16 cellular contexts compared by ENCODE assay signal in genomic region chrX:44997282-44997813, GRCh38.
DNase-seq lines count a peak whose midpoint lies in the region; ATAC-seq lines count a peak whose summit lies in the region.
"Had no signal": no experiment of that assay in that cellular context is flagged by ENCODE, and none has a peak within 500 bp of the region (broad histone marks: within the 10 kb centered on the region; RNA-seq: fewer than 3 reads in every experiment).

No MANE protein-coding gene starts in this region.

- DNase-seq in T-helper 2 cell treated with Interferon-gamma antibody and Interleukin-4, amounts not matched to agents 5 μg/mL and 100 μg/mL, for 36 hours (ENCODE audit: low spot score): no peak
- DNase-seq in T-helper 2 cell (no peak), NCI-H1092 treated with DMSO at 0.1 percent for 48 hours (lab: John Stamatoyannopoulos, UW) (no peak), globus pallidus (ENCODE audit: low spot score) (no peak)
- DNase-seq: activated CD4-positive, alpha-beta T cell treated with anti-CD3 and anti-CD28 coated beads, Interleukin-2, amount 50 U/mL, for 48 hours; DMS53; foreskin fibroblast; HFFc6; NCI-H187 treated with DMSO at 0.1 percent for 48 hours had no signal

- H3K9ac ChIP-seq in rectal smooth muscle tissue (ENCODE audit: low read length): no peak overlapping the region

- no peaks in the 10 kb centered on the region for H3K9me3 Mint-ChIP-seq in T-helper 2 cell treated with Interferon-gamma antibody and Interleukin-4, amounts not matched to agents 5 μg/mL and 100 μg/mL, for 36 hours
- H3K9me3 Mint-ChIP-seq in activated naive CD8-positive, alpha-beta T cell (ENCODE audit: low read depth): no peaks in the 10 kb centered on the region
- H3K9me3 Mint-ChIP-seq: HFFc6 had no signal

- H3K4me1 ChIP-seq in rectal smooth muscle tissue (ENCODE audit: control insufficient read depth, insufficient read depth, low read length): no peaks in the 10 kb centered on the region

- H3K4me3 Mint-ChIP-seq in T-helper 2 cell treated with Interferon-gamma antibody and Interleukin-4, amounts not matched to agents 5 μg/mL and 100 μg/mL, for 36 hours: peak overlapping the region; percentile 71
- H3K4me3 Mint-ChIP-seq in activated naive CD8-positive, alpha-beta T cell: peak overlapping the region; percentile 39
- H3K4me3 Mint-ChIP-seq: HFFc6 had no signal

- H3K27ac ChIP-seq in rectal smooth muscle tissue (ENCODE audit: low read depth, low read length): no peak overlapping the region
- H3K27ac ChIP-seq: ascending aorta, suprapubic skin had no signal

- H3K27me3 ChIP-seq in rectal smooth muscle tissue (ENCODE audit: control insufficient read depth, insufficient read depth, low read length): no peaks in the 10 kb centered on the region
- H3K27me3 ChIP-seq: ascending aorta, suprapubic skin had no signal

- peak overlapping the region; percentile 4 for H3K4me3 ChIP-seq in rectal smooth muscle tissue (ENCODE audit: low read length)
- H3K4me3 ChIP-seq: suprapubic skin had no signal

- ATAC-seq in GM21786 (IDR thresholded peaks at IDR 0.05; ENCODE audit: unreplicated experiment): peak; percentile 22
- no peak for ATAC-seq in GM21528 (IDR thresholded peaks at IDR 0.05; ENCODE audit: low FRiP score, unreplicated experiment)
- ATAC-seq: right cardiac atrium had no signal

- H3K36me3 ChIP-seq in rectal smooth muscle tissue (ENCODE audit: control insufficient read depth, insufficient read depth, low read length): no peaks in the 10 kb centered on the region
- H3K36me3 ChIP-seq: ascending aorta, suprapubic skin had no signal

- H3K36me3 Mint-ChIP-seq in T-helper 2 cell treated with Interferon-gamma antibody and Interleukin-4, amounts not matched to agents 5 μg/mL and 100 μg/mL, for 36 hours (ENCODE audit: low read depth): peaks cover 19% of the 10 kb centered on the region
- peaks cover 8% of the 10 kb centered on the region for H3K36me3 Mint-ChIP-seq in activated naive CD8-positive, alpha-beta T cell

- H3K27me3 Mint-ChIP-seq in T-helper 2 cell treated with Interferon-gamma antibody and Interleukin-4, amounts not matched to agents 5 μg/mL and 100 μg/mL, for 36 hours (ENCODE audit: low read depth): no peaks in the 10 kb centered on the region
- H3K27me3 Mint-ChIP-seq in activated naive CD8-positive, alpha-beta T cell: no peaks in the 10 kb centered on the region

- peaks cover 30% of the 10 kb centered on the region for H3K4me1 Mint-ChIP-seq in T-helper 2 cell treated with Interferon-gamma antibody and Interleukin-4, amounts not matched to agents 5 μg/mL and 100 μg/mL, for 36 hours (ENCODE audit: low read depth)
- peaks cover 64% of the 10 kb centered on the region for H3K4me1 Mint-ChIP-seq in activated naive CD8-positive, alpha-beta T cell (ENCODE audit: low read depth)

- peak overlapping the region; percentile 62 for H3K27ac Mint-ChIP-seq in T-helper 2 cell treated with Interferon-gamma antibody and Interleukin-4, amounts not matched to agents 5 μg/mL and 100 μg/mL, for 36 hours
- H3K27ac Mint-ChIP-seq in activated naive CD8-positive, alpha-beta T cell: peak overlapping the region; percentile 89
- H3K27ac Mint-ChIP-seq: HFFc6 had no signal
